ENCODE assay signal across 9 cellular contexts in genomic region chr5:141420855-141421488, GRCh38. TPM values are rescaled to one million over a fixed set of nuclear protein-coding genes. Genes with fewer than 3 reads are reported as not detected.
DNase-seq lines count a peak whose midpoint lies in the region; ATAC-seq and TF ChIP-seq lines count a peak whose summit lies in the region.
"Had no signal": no experiment of that assay in that cellular context is flagged by ENCODE, and none has a peak within 500 bp of the region (broad histone marks: within the 10 kb centered on the region; RNA-seq: fewer than 3 reads in every experiment).

Gene PCDHGA11, plus strand, starts transcription at chr5:141421051. Its CDS starts 177 bp downstream, at chr5:141421228.

- peaks cover 37% of the 10 kb centered on the region for H3K9me3 Mint-ChIP-seq in activated T-cell treated with anti-CD3 and anti-CD28 coated beads, Interleukin-2, amount 50 U/mL, for 24 hours

- H3K4me3 ChIP-seq in GM12875 (ENCODE audit: low read depth, low read length) (peak within 1 kb of the TSS; percentile 49), gastrocnemius medialis (peak within 1 kb of the TSS; percentile 48 to 56 (median 53))

- peak within 1 kb of the TSS; percentile 23 to 55 (median 36) for H3K27ac ChIP-seq in gastrocnemius medialis

- peaks cover 12% of the 10 kb centered on the region for H3K4me1 Mint-ChIP-seq in activated T-cell treated with anti-CD3 and anti-CD28 coated beads, Interleukin-2, amount 50 U/mL, for 24 hours (ENCODE audit: low read depth)

- H3K9me3 ChIP-seq in gastrocnemius medialis = peaks cover 0 to 16% (median 0%) of the 10 kb centered on the region in 3 donors

- peaks cover 90% of the 10 kb centered on the region for H3K27me3 Mint-ChIP-seq in activated T-cell treated with anti-CD3 and anti-CD28 coated beads, Interleukin-2, amount 50 U/mL, for 24 hours

- H3K27me3 ChIP-seq in gastrocnemius medialis = peaks cover 0 to 10% (median 0%) of the 10 kb centered on the region in 3 donors

- no peaks in the 10 kb centered on the region for H3K36me3 ChIP-seq in gastrocnemius medialis

- peak; percentile 64 for TF ChIP-seq CTCF in GM12875 (IDR thresholded peaks at IDR 0.05; ENCODE audit: borderline replicate concordance, insufficient read depth, low read depth, low read length)
- TF ChIP-seq CTCF in gastrocnemius medialis (IDR thresholded peaks at IDR 0.05 in 4 of 5, conservative IDR thresholded peaks at IDR 0.05 in 1 of 5) = peak; percentile 49 to 71 (median 57)

- H3K27ac Mint-ChIP-seq in activated T-cell treated with anti-CD3 and anti-CD28 coated beads, Interleukin-2, amount 50 U/mL, for 24 hours = peak within 1 kb of the TSS; percentile 70

- H3K36me3 Mint-ChIP-seq in activated T-cell treated with anti-CD3 and anti-CD28 coated beads, Interleukin-2, amount 50 U/mL, for 24 hours (ENCODE audit: low read depth) = peaks cover 18% of the 10 kb centered on the region

- TF ChIP-seq POLR2A in gastrocnemius medialis (IDR thresholded peaks at IDR 0.05) = no peak

- peak within 1 kb of the TSS; percentile 75 for H3K4me3 Mint-ChIP-seq in activated T-cell treated with anti-CD3 and anti-CD28 coated beads, Interleukin-2, amount 50 U/mL, for 24 hours

- intact Hi-C loops in gastrocnemius medialis (cut with DNase I; ENCODE audit: low total_unique reads) = loop anchor here (2.0 kb wide), 1 partner anchor 138 kb away; no protein-coding TSS in a partner anchor

- no peak for DNase-seq in activated T-cell treated with anti-CD3 and anti-CD28 coated beads, Interleukin-2, amount 50 U/mL, for 24 hours
- DNase-seq in germinal center (ENCODE audit: low spot score) (peak; percentile 66), gastrocnemius medialis (peak in 1 of 2 donors; percentile 47), NCI-H187 treated with DMSO at 0.1 percent for 48 hours (lab: John Stamatoyannopoulos, UW) (no peak), COR-L47 (lab: John Stamatoyannopoulos, UW) (no peak)

- in situ Hi-C loops in gastrocnemius medialis (cut with MboI; ENCODE audit: low sequenced_read_pairs in 4 of 4) = loop anchor here (5.0 to 10.0 kb wide), 3 partner anchors 41 to 134 kb away; partner anchors contain the start of gene PCDHGC3 (in 1 of the 4)

- ATAC-seq in HG03432 (IDR thresholded peaks at IDR 0.05; ENCODE audit: unreplicated experiment) (peak; percentile 60), gastrocnemius medialis (peak; percentile 54 to 63), HG03095 (IDR thresholded peaks at IDR 0.05; ENCODE audit: unreplicated experiment) (no peak)

- peaks cover 12 to 44% of the 10 kb centered on the region in 2 donors for H3K4me1 ChIP-seq in gastrocnemius medialis

RNA-seq across cellular contexts. Expression of gene PCDHGA11, which starts in this region (rescaled TPM):
- 1 to 10 TPM; 1.2 to 3.3 (median 1.3) TPM for total RNA-seq in gastrocnemius medialis
- total RNA-seq: activated CD8-positive, alpha-beta memory T cell treated with anti-CD3 and anti-CD28 coated beads for 36 hours had no signal
